ENCODE assay signal across 2 cellular contexts in genomic region chr5:181236471-181236870, GRCh38.
TF ChIP-seq lines count a peak whose summit lies in the region.

No MANE protein-coding gene starts in this region.

TF ChIP-seq in GM12891, 5 proteins besides CTCF, POLR2A, EP300 and RAD21:
- TF ChIP-seq PAX5 (IDR thresholded peaks at IDR 0.05; ENCODE audit: insufficient read depth, low read length, severe bottlenecking) (no peak), TAF1 (IDR thresholded peaks at IDR 0.05; ENCODE audit: low read depth, low read length) (no peak), POU2F2 (IDR thresholded peaks at IDR 0.05; ENCODE audit: low read depth, low read length) (no peak), SPI1 (IDR thresholded peaks at IDR 0.05; ENCODE audit: low read depth, low read length) (no peak), POLR2AphosphoS5 (IDR thresholded peaks at IDR 0.05; ENCODE audit: low read depth, low read length) (no peak; the same call in 1 of the 2 replicates)
TF ChIP-seq in GM12891: peak in this region for 0.

TF ChIP-seq in H1, 55 proteins besides CTCF, POLR2A, EP300 and RAD21:
- TF ChIP-seq SP4 (IDR thresholded peaks at IDR 0.05; ENCODE audit: low read length), result 0 out of 2 replicates have a peak, but pooled peaks have one; percentile 10
- TF ChIP-seq POLR2AphosphoS5 (IDR thresholded peaks at IDR 0.05; ENCODE audit: low read depth, low read length), result peak; percentile 75
- TF ChIP-seq ZNF274 (IDR thresholded peaks at IDR 0.05; ENCODE audit: borderline replicate concordance, extremely low read depth, low read length), result no peak
- no peak for TF ChIP-seq GABPA (IDR thresholded peaks at IDR 0.05; ENCODE audit: borderline replicate concordance, insufficient read depth, low read length)
- no peak for TF ChIP-seq MAX (IDR thresholded peaks at IDR 0.05)
- no peak for TF ChIP-seq HDAC2 (IDR thresholded peaks at IDR 0.05; ENCODE audit: borderline replicate concordance in 1 of 2, low read depth in 2 of 2, low read length in 2 of 2)
